27 cellular contexts compared by ENCODE assay signal in the genomic region with DNA sequence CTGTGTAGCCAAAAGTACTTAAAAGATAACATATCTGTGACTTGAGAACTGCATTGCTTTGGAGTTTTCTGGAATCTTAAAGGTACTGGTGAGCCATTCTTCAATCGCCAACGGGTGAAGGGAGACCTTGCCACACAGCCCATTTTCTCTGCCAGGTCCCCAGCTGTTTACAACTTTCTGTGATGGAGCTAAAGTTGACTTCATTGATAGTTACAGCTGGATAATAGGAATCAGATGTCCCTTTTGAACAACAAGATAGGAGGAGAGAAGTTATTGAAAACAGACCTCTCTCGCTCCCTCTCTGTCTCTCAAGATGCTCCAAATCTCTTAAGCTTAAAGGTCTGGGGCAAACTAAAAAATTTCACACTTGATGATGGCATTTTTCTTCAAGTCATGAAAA.
DNase-seq lines count a peak whose midpoint lies in the region; ATAC-seq and TF ChIP-seq lines count a peak whose summit lies in the region.
"Had no signal": no experiment of that assay in that cellular context is flagged by ENCODE, and none has a peak within 500 bp of the region (broad histone marks: within the 10 kb centered on the region; RNA-seq: fewer than 3 reads in every experiment).

No MANE protein-coding gene starts in this region.

- H3K36me3 ChIP-seq in heart right ventricle, result peaks cover 0 to 69% (median 14%) of the 10 kb centered on the region in 9 donors
- H3K36me3 ChIP-seq in osteoblast (ENCODE audit: insufficient read depth, low read length), result no peaks in the 10 kb centered on the region
- H3K36me3 ChIP-seq: HAP-1 had no signal

- peaks cover 4% of the 10 kb centered on the region for H3K9me3 Mint-ChIP-seq in chondrocyte (ENCODE audit: low read depth)
- H3K9me3 Mint-ChIP-seq: activated T-helper 1 cell treated with anti-CD3 and anti-CD28 coated beads, Interleukin-12 subunit alpha, Interleukin-12 subunit beta, Interleukin-2, Interleukin-4 antibody, amounts not matched to agents 30 ng/mL and 10 ng/mL and 1 ng/mL, durations not matched to agents 14 hours and 24 hours and 36 hours; T-helper 1 cell treated with Interleukin-12 subunit alpha and Interleukin-12 subunit beta and Interleukin-4 antibody, amounts not matched to agents 30 μg/mL and 1 μg/mL, for 36 hours had no signal

- H3K4me1 Mint-ChIP-seq in chondrocyte (ENCODE audit: low read depth), result peaks cover 8% of the 10 kb centered on the region

- H3K4me3 Mint-ChIP-seq in chondrocyte (ENCODE audit: unreplicated experiment), result no peak overlapping the region
- H3K4me3 Mint-ChIP-seq: activated T-helper 1 cell treated with anti-CD3 and anti-CD28 coated beads, Interleukin-12 subunit alpha, Interleukin-12 subunit beta, Interleukin-2, Interleukin-4 antibody, amounts not matched to agents 30 ng/mL and 10 ng/mL and 1 ng/mL, durations not matched to agents 14 hours and 24 hours and 36 hours; stimulated activated naive CD8-positive, alpha-beta T cell treated with anti-CD3 and anti-CD28 coated beads, Interleukin-15, amount 100 ng/mL, for 72 hours; T-helper 1 cell treated with Interleukin-12 subunit alpha and Interleukin-12 subunit beta and Interleukin-4 antibody, amounts not matched to agents 30 μg/mL and 1 μg/mL, for 36 hours had no signal

- no peak overlapping the region for H3K4me2 ChIP-seq in osteoblast (ENCODE audit: insufficient read depth, low read length)

- 35 to 38% methylated on average over 3 of the region's 3 CpGs for WGBS in heart right ventricle, 2 donors

- H3K4me1 ChIP-seq in heart right ventricle (peaks cover 15 to 93% (median 65%) of the 10 kb centered on the region in 9 donors), osteoblast (ENCODE audit: insufficient read depth, low read length) (no peaks in the 10 kb centered on the region)
- H3K4me1 ChIP-seq: HAP-1 had no signal

- H3K27ac Mint-ChIP-seq in chondrocyte (ENCODE audit: unreplicated experiment), result no peak overlapping the region
- H3K27ac Mint-ChIP-seq: activated T-helper 1 cell treated with anti-CD3 and anti-CD28 coated beads, Interleukin-12 subunit alpha, Interleukin-12 subunit beta, Interleukin-2, Interleukin-4 antibody, amounts not matched to agents 30 ng/mL and 10 ng/mL and 1 ng/mL, durations not matched to agents 14 hours and 24 hours and 36 hours; stimulated activated naive CD8-positive, alpha-beta T cell treated with anti-CD3 and anti-CD28 coated beads, Interleukin-15, amount 100 ng/mL, for 72 hours; T-helper 1 cell treated with Interleukin-12 subunit alpha and Interleukin-12 subunit beta and Interleukin-4 antibody, amounts not matched to agents 30 μg/mL and 1 μg/mL, for 36 hours had no signal

- H3K27me3 Mint-ChIP-seq in chondrocyte (ENCODE audit: low read depth), result no peaks in the 10 kb centered on the region
- H3K27me3 Mint-ChIP-seq: stimulated activated naive CD8-positive, alpha-beta T cell treated with anti-CD3 and anti-CD28 coated beads, Interleukin-15, amount 100 ng/mL, for 72 hours had no signal

- H3K9me3 ChIP-seq in heart right ventricle (peaks cover 0 to 2% (median 0%) of the 10 kb centered on the region in 11 donors), osteoblast (ENCODE audit: low read depth, low read length) (no peaks in the 10 kb centered on the region)
- H3K9me3 ChIP-seq: HAP-1, transverse colon had no signal

- H3K27me3 ChIP-seq in heart right ventricle (no peaks in the 10 kb centered on the region), osteoblast (ENCODE audit: insufficient read depth, low read length) (peaks cover 4% of the 10 kb centered on the region)
- H3K27me3 ChIP-seq: transverse colon had no signal

- H2AFZ ChIP-seq in osteoblast (ENCODE audit: low read length), result no peak overlapping the region

- peaks cover 9% of the 10 kb centered on the region for H3K36me3 Mint-ChIP-seq in chondrocyte (ENCODE audit: low read depth)

- TF ChIP-seq CTCF in AG10803 (conservative IDR thresholded peaks at IDR 0.05; ENCODE audit: low read length) (no peak), heart right ventricle (IDR thresholded peaks at IDR 0.05) (no peak), osteoblast (IDR thresholded peaks at IDR 0.05; ENCODE audit: extremely low read depth, low read depth, low read length) (no peak), chondrocyte (IDR thresholded peaks at IDR 0.05) (no peak)

- DNase-seq in AG10803 (ENCODE audit: low read depth), result peak; percentile 8
- DNase-seq in heart right ventricle, result no peak
- DNase-seq in sciatic nerve (ENCODE audit: low spot score), result no peak
- no peak for DNase-seq in osteoblast (ENCODE audit: insufficient read length, low spot score, missing footprints)
- no peak for DNase-seq in effector CD4-positive, alpha-beta T cell
- DNase-seq in NCI-H2081 (lab: John Stamatoyannopoulos, UW), result no peak
- DNase-seq in chondrocyte (ENCODE audit: low spot score), result no peak
- DNase-seq: ACHN; activated CD4-positive, alpha-beta T cell treated with anti-CD3 and anti-CD28 coated beads, Interleukin-2, amount 50 U/mL, for 48 hours; activated CD8-positive, alpha-beta memory T cell treated with anti-CD3 and anti-CD28 coated beads, Interleukin-2, amount 50 U/mL, for 4 hours; activated naive CD4-positive, alpha-beta T cell treated with anti-CD3 and anti-CD28 coated beads, Interleukin-2, amount 50 U/mL, for 16 hours; anterior cingulate cortex; caudate nucleus; COR-L47; DMS53; kidney glomerular epithelial cell; NCI-H1105; NCI-H187 treated with DMSO at 0.1 percent for 48 hours; NCI-H69; nucleus accumbens; stimulated activated naive CD8-positive, alpha-beta T cell treated with anti-CD3 and anti-CD28 coated beads, Interleukin-15, amount 100 ng/mL, for 72 hours; transverse colon had no signal

- ATAC-seq in SK-N-SH treated with all-trans-retinoic acid at 6 μM for 48 hours (peak; percentile 64), heart right ventricle (peak in 2 of 8 donors; percentile 4 to 10), sciatic nerve (peak; percentile 61)
- ATAC-seq: stimulated activated naive CD8-positive, alpha-beta T cell treated with anti-CD3 and anti-CD28 coated beads, Interleukin-15, amount 100 ng/mL, for 72 hours had no signal

- no peaks in the 10 kb centered on the region for H3K79me2 ChIP-seq in osteoblast (ENCODE audit: insufficient read depth, low read length)

- H4K20me1 ChIP-seq in osteoblast (ENCODE audit: insufficient read depth, low read length), result no peaks in the 10 kb centered on the region

- H3K27ac ChIP-seq in heart right ventricle, result peak overlapping the region in 9 of 10 donors; percentile 71 to 86 (median 78)
- H3K27ac ChIP-seq in osteoblast (ENCODE audit: low read depth, low read length), result no peak overlapping the region

- H3K4me3 ChIP-seq in AG10803 (ENCODE audit: low read length) (no peak overlapping the region), heart right ventricle (no peak overlapping the region), osteoblast (ENCODE audit: insufficient read depth, low read length) (no peak overlapping the region)
- H3K4me3 ChIP-seq: HAP-1, skin epidermis, transverse colon had no signal

- intact Hi-C loops in heart right ventricle (cut with DNase I) (loop anchor here in 2 of 10 donors (5.0 kb wide), 1 partner anchor 35 kb away; no protein-coding TSS in a partner anchor), sciatic nerve (cut with DNase I) (loop anchor here (10.0 kb wide), 1 partner anchor 212 kb away; no protein-coding TSS in a partner anchor)

TF ChIP-seq in SK-N-SH treated with all-trans-retinoic acid at 6 μM for 48 hours, 23 proteins besides CTCF, POLR2A, EP300 and RAD21 (continues in another document):
- 0 out of 2 replicates have a peak, but pooled peaks have one; percentile 68 for TF ChIP-seq TSHZ2 (CRISPR knock-in tag; IDR thresholded peaks at IDR 0.05)
- TF ChIP-seq ISL1 (CRISPR knock-in tag; IDR thresholded peaks at IDR 0.05), result no peak
- TF ChIP-seq TOX (CRISPR knock-in tag; IDR thresholded peaks at IDR 0.05; ENCODE audit: borderline replicate concordance), result no peak
- TF ChIP-seq CSDC2 (CRISPR knock-in tag; IDR thresholded peaks at IDR 0.05), result no peak
- no peak for TF ChIP-seq ZFP3 (CRISPR knock-in tag; IDR thresholded peaks at IDR 0.05)
- TF ChIP-seq ZNF8 (CRISPR knock-in tag; IDR thresholded peaks at IDR 0.05), result no peak
- TF ChIP-seq BACH2 (CRISPR knock-in tag; IDR thresholded peaks at IDR 0.05; ENCODE audit: borderline replicate concordance), result no peak
- no peak for TF ChIP-seq ZC3H10 (CRISPR knock-in tag; IDR thresholded peaks at IDR 0.05)
- TF ChIP-seq ZFP30 (CRISPR knock-in tag; IDR thresholded peaks at IDR 0.05), result no peak
- peak; percentile 85 for TF ChIP-seq TCF4 (CRISPR knock-in tag; IDR thresholded peaks at IDR 0.05; ENCODE audit: borderline replicate concordance)
